ENCODE assay signal across 1 cellular context in genomic region chr22:20303229-20303534, GRCh38. TPM values are rescaled to one million over a fixed set of nuclear protein-coding genes. Genes with fewer than 3 reads are reported as not detected.
"Had no signal": no experiment of that assay in that cellular context is flagged by ENCODE, and none has a peak within 500 bp of the region (broad histone marks: within the 10 kb centered on the region; RNA-seq: fewer than 3 reads in every experiment).

No MANE protein-coding gene starts in this region.

RNA-seq across cellular contexts. Expression of gene RTN4R, which starts 35.1 kb away (rescaled TPM):
- polyA plus RNA-seq: IgD-negative memory B cell had no signal
